Comparison of ENCODE assay signal across 8 cellular contexts in the genomic region with DNA sequence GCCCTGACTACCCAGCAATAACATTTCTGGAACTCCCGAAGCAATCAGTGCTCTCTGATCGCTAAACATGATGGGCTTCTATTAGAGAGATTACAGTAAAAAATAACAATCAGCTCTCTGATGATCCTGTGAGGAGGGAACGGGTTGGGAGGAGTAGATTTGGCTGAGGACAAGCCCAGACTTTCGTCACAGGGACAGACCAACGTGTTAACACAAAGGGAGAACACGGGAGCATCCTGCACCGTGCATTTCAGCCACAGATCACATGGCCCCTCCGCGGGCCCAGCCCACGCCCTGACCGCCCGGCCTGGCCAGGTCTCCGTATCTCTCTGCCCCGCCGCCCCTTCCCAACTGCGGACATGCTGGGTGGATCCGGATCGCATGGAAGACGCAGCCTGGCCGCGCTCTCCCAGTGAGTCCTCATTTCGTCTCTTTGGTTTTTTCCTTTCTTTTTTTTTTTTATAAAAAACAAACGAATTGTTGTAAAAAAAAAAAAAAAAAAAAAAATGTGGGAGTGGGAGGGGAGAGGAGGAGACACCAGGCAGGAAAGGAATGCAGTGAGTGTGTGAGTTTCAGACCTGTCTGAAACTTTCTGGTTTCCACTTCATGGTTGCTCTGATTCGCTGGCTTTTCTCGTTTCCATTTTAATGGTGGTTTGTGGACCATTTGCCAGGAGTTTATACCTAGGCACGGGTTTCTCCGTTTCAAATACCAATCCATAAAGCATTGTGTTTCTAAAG.
DNase-seq lines count a peak whose midpoint lies in the region; ATAC-seq and TF ChIP-seq lines count a peak whose summit lies in the region.

No MANE protein-coding gene starts in this region.

- intact Hi-C loops in Right ventricle myocardium superior (cut with DNase I), result no loop called here

- H3K36me3 ChIP-seq in adipocyte (ENCODE audit: control insufficient read depth, insufficient read depth, low read length, severe bottlenecking) (peaks cover 11% of the 10 kb centered on the region), osteoblast (ENCODE audit: insufficient read depth, low read length) (peaks cover 86% of the 10 kb centered on the region)

- H3K4me2 ChIP-seq in osteoblast (ENCODE audit: insufficient read depth, low read length), result peak overlapping the region; percentile 83

- ATAC-seq in Right ventricle myocardium superior (ENCODE audit: poor library complexity) (peak; percentile 87), GM19395 (IDR thresholded peaks at IDR 0.05; ENCODE audit: unreplicated experiment) (no peak), HG03469 (IDR thresholded peaks at IDR 0.05; ENCODE audit: unreplicated experiment) (no peak)

- peaks cover 50% of the 10 kb centered on the region for H3K4me1 ChIP-seq in adipocyte (ENCODE audit: control insufficient read depth, insufficient read depth, low read length)
- peaks cover 66% of the 10 kb centered on the region for H3K4me1 ChIP-seq in osteoblast (ENCODE audit: insufficient read depth, low read length)

- peaks cover 93% of the 10 kb centered on the region for H3K79me2 ChIP-seq in osteoblast (ENCODE audit: insufficient read depth, low read length)

- H3K9ac ChIP-seq in adipocyte (ENCODE audit: low read length), result peak overlapping the region; percentile 89

- H3K9me3 ChIP-seq in adipocyte (ENCODE audit: control insufficient read depth, low read length), result peaks cover 6% of the 10 kb centered on the region
- H3K9me3 ChIP-seq in osteoblast (ENCODE audit: low read depth, low read length), result no peaks in the 10 kb centered on the region

- peaks cover 88% of the 10 kb centered on the region for H4K20me1 ChIP-seq in osteoblast (ENCODE audit: insufficient read depth, low read length)

- TF ChIP-seq CTCF in C4-2B (conservative IDR thresholded peaks at IDR 0.05) (no peak), osteoblast (IDR thresholded peaks at IDR 0.05; ENCODE audit: extremely low read depth, low read depth, low read length) (no peak)

- no peak overlapping the region for H2AFZ ChIP-seq in osteoblast (ENCODE audit: low read length)

- peak; percentile 67 for DNase-seq in NCI-H1105 (lab: John Stamatoyannopoulos, UW)
- peak; percentile 90 for DNase-seq in adipocyte (ENCODE audit: low read depth)
- peak; percentile 85 for DNase-seq in Right ventricle myocardium superior
- DNase-seq in osteoblast (ENCODE audit: insufficient read length, low spot score, missing footprints), result peak; percentile 60
- no peak for DNase-seq in NCI-H2107 (lab: John Stamatoyannopoulos, UW)

- no peaks in the 10 kb centered on the region for H3K27me3 ChIP-seq in adipocyte (replicated peaks; ENCODE audit: control insufficient read depth, insufficient read depth, low read length)
- no peaks in the 10 kb centered on the region for H3K27me3 ChIP-seq in osteoblast (ENCODE audit: insufficient read depth, low read length)

- peak overlapping the region; percentile 72 for H3K27ac ChIP-seq in C4-2B
- peak overlapping the region; percentile 86 for H3K27ac ChIP-seq in osteoblast (ENCODE audit: low read depth, low read length)

- peak overlapping the region; percentile 87 for H3K4me3 ChIP-seq in adipocyte (ENCODE audit: low read length)
- peak overlapping the region; percentile 64 for H3K4me3 ChIP-seq in osteoblast (ENCODE audit: insufficient read depth, low read length)
